In genomic region chr2:27154990-27155615, GRCh38 we compare ENCODE assay signal across 33 cellular contexts. TPM values are rescaled to one million over a fixed set of nuclear protein-coding genes. Genes with fewer than 3 reads are reported as not detected.
"Had no signal": no experiment of that assay in that cellular context is flagged by ENCODE, and none has a peak within 500 bp of the region (broad histone marks: within the 10 kb centered on the region; RNA-seq: fewer than 3 reads in every experiment).

No MANE protein-coding gene starts in this region.

- H3K79me2 ChIP-seq: hepatocyte had no signal

- H3K27ac Mint-ChIP-seq: activated CD4-positive, alpha-beta T cell treated with anti-CD3 and anti-CD28 coated beads for 36 hours; activated naive CD8-positive, alpha-beta T cell; activated T-helper 17 cell treated with anti-CD3 and anti-CD28 coated beads, Interleukin-2, amount 50 U/mL, for 72 hours; immature natural killer cell; mesothelial cell of epicardium; natural killer cell; stimulated activated effector memory CD8-positive, alpha-beta T cell treated with anti-CD3 and anti-CD28 coated beads, Interleukin-12 subunit alpha, Interleukin-12 subunit beta, amount 100 ng/mL, for 72 hours; WTC11 had no signal

- H3K9me3 Mint-ChIP-seq: activated T-cell treated with anti-CD3 and anti-CD28 coated beads, Interleukin-2, amount 50 U/mL, for 24 hours; activated T-helper 17 cell treated with anti-CD3 and anti-CD28 coated beads, Interleukin-2, amount 50 U/mL, for 72 hours; immature natural killer cell; mesothelial cell of epicardium; natural killer cell; stimulated activated effector memory CD8-positive, alpha-beta T cell treated with anti-CD3 and anti-CD28 coated beads, Interleukin-12 subunit alpha, Interleukin-12 subunit beta, amount 100 ng/mL, for 72 hours; WTC11 had no signal

- H3K27me3 ChIP-seq: adrenal gland, hepatocyte, left lung, right lobe of liver, suprapubic skin, transverse colon had no signal

- H3K36me3 Mint-ChIP-seq: activated naive CD8-positive, alpha-beta T cell; immature natural killer cell; mesothelial cell of epicardium; natural killer cell; stimulated activated effector memory CD8-positive, alpha-beta T cell treated with anti-CD3 and anti-CD28 coated beads, Interleukin-12 subunit alpha, Interleukin-12 subunit beta, amount 100 ng/mL, for 72 hours; WTC11 had no signal

- H2AFZ ChIP-seq: hepatocyte had no signal

- H3K4me1 ChIP-seq: left lung, right lobe of liver, stomach, suprapubic skin, transverse colon had no signal

- H3K36me3 ChIP-seq: adrenal gland, left lung, right lobe of liver, stomach, suprapubic skin, transverse colon had no signal

- H3K4me3 Mint-ChIP-seq: activated CD4-positive, alpha-beta T cell treated with anti-CD3 and anti-CD28 coated beads for 36 hours; activated naive CD8-positive, alpha-beta T cell; activated T-cell treated with anti-CD3 and anti-CD28 coated beads, Interleukin-2, amount 50 U/mL, for 24 hours; activated T-helper 17 cell treated with anti-CD3 and anti-CD28 coated beads, Interleukin-2, amount 50 U/mL, for 72 hours; immature natural killer cell; mesothelial cell of epicardium; natural killer cell; stimulated activated effector memory CD8-positive, alpha-beta T cell treated with anti-CD3 and anti-CD28 coated beads, Interleukin-12 subunit alpha, Interleukin-12 subunit beta, amount 100 ng/mL, for 72 hours; WTC11 had no signal

- H3K27ac ChIP-seq: adrenal gland, coronary artery, hepatocyte, left lung, right lobe of liver, stomach, suprapubic skin, transverse colon had no signal

- ATAC-seq: activated CD4-positive, alpha-beta T cell treated with anti-CD3 and anti-CD28 coated beads for 36 hours; activated T-helper 17 cell treated with anti-CD3 and anti-CD28 coated beads, Interleukin-2, amount 50 U/mL, for 72 hours; left lung; natural killer cell; stimulated activated effector memory CD8-positive, alpha-beta T cell treated with anti-CD3 and anti-CD28 coated beads, Interleukin-12 subunit alpha, Interleukin-12 subunit beta, amount 100 ng/mL, for 72 hours; WTC11 had no signal

- H3K4me3 ChIP-seq: adrenal gland, coronary artery, hepatocyte, left lung, lung, right lobe of liver, stomach, suprapubic skin, transverse colon had no signal

- H3K4me2 ChIP-seq: hepatocyte had no signal

- H3K4me1 Mint-ChIP-seq: activated CD4-positive, alpha-beta T cell treated with anti-CD3 and anti-CD28 coated beads for 36 hours; activated T-helper 17 cell treated with anti-CD3 and anti-CD28 coated beads, Interleukin-2, amount 50 U/mL, for 72 hours; immature natural killer cell; natural killer cell; stimulated activated effector memory CD8-positive, alpha-beta T cell treated with anti-CD3 and anti-CD28 coated beads, Interleukin-12 subunit alpha, Interleukin-12 subunit beta, amount 100 ng/mL, for 72 hours had no signal

- H3K27me3 Mint-ChIP-seq: activated CD4-positive, alpha-beta T cell treated with anti-CD3 and anti-CD28 coated beads for 36 hours; activated naive CD8-positive, alpha-beta T cell had no signal

- H3K9me3 ChIP-seq: adrenal gland, left lung, right lobe of liver, stomach, suprapubic skin, transverse colon had no signal

- FAIRE-seq: astrocyte, frontal cortex, small intestine, urothelium cell line had no signal

- DNase-seq: activated CD4-positive, alpha-beta T cell treated with anti-CD3 and anti-CD28 coated beads for 36 hours; activated CD4-positive, alpha-beta T cell treated with anti-CD3 and anti-CD28 coated beads, Interleukin-2, amount 50 U/mL, for 4 hours; activated CD8-positive, alpha-beta memory T cell treated with anti-CD3 and anti-CD28 coated beads for 24 hours; activated CD8-positive, alpha-beta memory T cell treated with anti-CD3 and anti-CD28 coated beads, Interleukin-2, amount 50 U/mL, for 4 hours; activated T-cell treated with anti-CD3 and anti-CD28 coated beads, Interleukin-2, amount 50 U/mL, for 24 hours; cerebellar nuclear complex; glutamatergic neuron; immature natural killer cell; kidney glomerular epithelial cell; natural killer cell; posterior cingulate gyrus; small intestine; stimulated activated CD4-positive, alpha-beta T cell treated with anti-CD3 and anti-CD28 coated beads, Interleukin-2, amount 100 ng/mL, for 24 hours; stomach; T-helper 9 cell; transverse colon had no signal

RNA-seq across cellular contexts. Expression of gene TCF23, which starts 6.3 kb away (rescaled TPM):
- total RNA-seq: activated T-helper 17 cell treated with anti-CD3 and anti-CD28 coated beads, Interleukin-2, amount 50 U/mL, for 72 hours; astrocyte; frontal cortex; hepatocyte; mesothelial cell of epicardium; natural killer cell; stomach; transverse colon had no signal
- polyA plus RNA-seq: hepatocyte, immature natural killer cell had no signal

RNA-seq across cellular contexts. Expression of gene PRR30, which starts 15.9 kb away (rescaled TPM):
- total RNA-seq: activated CD4-positive, alpha-beta T cell treated with anti-CD3 and anti-CD28 coated beads for 36 hours; activated T-helper 17 cell treated with anti-CD3 and anti-CD28 coated beads, Interleukin-2, amount 50 U/mL, for 72 hours; adrenal gland; astrocyte; frontal cortex; hepatocyte; left lung; lung; mesothelial cell of epicardium; natural killer cell; right lobe of liver; stomach; suprapubic skin; T-helper 1 cell treated with Interleukin-12 subunit alpha and Interleukin-12 subunit beta and Interleukin-4 antibody, amounts not matched to agents 30 ng/mL and 1 ng/mL, for 36 hours; transverse colon; WTC11 had no signal
- polyA plus RNA-seq: adrenal gland, esophagus, hepatocyte, immature natural killer cell, lung, small intestine, stomach had no signal

RNA-seq across cellular contexts. Expression of gene ABHD1, which starts 31.5 kb away (rescaled TPM):
- total RNA-seq: astrocyte, left lung, stomach, suprapubic skin had no signal

RNA-seq across cellular contexts. Expression of gene CGREF1, which starts 36.2 kb away (rescaled TPM):
- total RNA-seq: natural killer cell had no signal
- polyA plus RNA-seq: immature natural killer cell had no signal
